In genomic region chr4:10180927-10181744, GRCh38 we compare ENCODE assay signal across 9 cellular contexts.
A peak's percentile ranks its signal among the peaks of the same experiment; 100 is the strongest.
DNase-seq lines count a peak whose midpoint lies in the region; ATAC-seq and TF ChIP-seq lines count a peak whose summit lies in the region.
"Had no signal": no experiment of that assay in that cellular context is flagged by ENCODE, and none has a peak within 500 bp of the region (broad histone marks: within the 10 kb centered on the region; RNA-seq: fewer than 3 reads in every experiment).

No MANE protein-coding gene starts in this region.

- intact Hi-C loops in posterior cingulate gyrus (cut with DNase I), result no loop called here
- intact Hi-C loops in uterus (cut with DNase I; ENCODE audit: low total_unique reads), result no loop called here

- no peaks in the 10 kb centered on the region for H3K36me3 ChIP-seq in uterus

- DNase-seq in activated T-cell treated with anti-CD3 and anti-CD28 coated beads for 24 hours (ENCODE audit: low read depth) (peak; percentile 10), activated T-cell treated with anti-CD3 and anti-CD28 coated beads for 4 hours (no peak), NCI-H2029 (lab: John Stamatoyannopoulos, UW) (peak; percentile 86), posterior cingulate gyrus (no peak), uterus (no peak), NCI-H1694 (lab: John Stamatoyannopoulos, UW) (no peak)
- no peak for DNase-seq in effector memory CD8-positive, alpha-beta T cell

- TF ChIP-seq POLR2A in uterus (IDR thresholded peaks at IDR 0.05), result no peak

- no peaks in the 10 kb centered on the region for H3K4me1 ChIP-seq in uterus

- H3K4me1 Mint-ChIP-seq in effector memory CD8-positive, alpha-beta T cell (ENCODE audit: low read depth in 2 of 2), result peaks cover 11 to 19% of the 10 kb centered on the region in 2 donors

- H3K27ac ChIP-seq in uterus, result no peak overlapping the region

- no peak for TF ChIP-seq CTCF in uterus (IDR thresholded peaks at IDR 0.05)

- peak overlapping the region in 1 of 2 donors; percentile 6 for H3K27ac Mint-ChIP-seq in effector memory CD8-positive, alpha-beta T cell

- no peaks in the 10 kb centered on the region for H3K36me3 Mint-ChIP-seq in effector memory CD8-positive, alpha-beta T cell (ENCODE audit: insufficient read depth)
- H3K36me3 Mint-ChIP-seq: CD4-positive, alpha-beta memory T cell had no signal

- peaks cover 0 to 8% of the 10 kb centered on the region in 2 donors for H3K9me3 Mint-ChIP-seq in effector memory CD8-positive, alpha-beta T cell

- H3K4me3 Mint-ChIP-seq in effector memory CD8-positive, alpha-beta T cell, result no peak overlapping the region

- H3K27me3 ChIP-seq in uterus, result no peaks in the 10 kb centered on the region

- peaks cover 0 to 5% of the 10 kb centered on the region in 2 donors for H3K27me3 Mint-ChIP-seq in effector memory CD8-positive, alpha-beta T cell
- H3K27me3 Mint-ChIP-seq: CD4-positive, alpha-beta memory T cell had no signal

- peak; percentile 97 for ATAC-seq in HG02678 (IDR thresholded peaks at IDR 0.05; ENCODE audit: unreplicated experiment)
- ATAC-seq in effector memory CD8-positive, alpha-beta T cell (replicated peaks), result peak; percentile 61

- H3K9me3 ChIP-seq in uterus, result no peaks in the 10 kb centered on the region

- H3K4me3 ChIP-seq in uterus, result no peak overlapping the region

Comparison
In these comparisons a context has a peak if more than half of its experiments do, and no peak if none do; other contexts are left out.
1. DNase-seq: peak in activated T-cell treated with anti-CD3 and anti-CD28 coated beads for 24 hours (single experiment) and NCI-H2029 (single experiment); none in activated T-cell treated with anti-CD3 and anti-CD28 coated beads for 4 hours (single experiment), effector memory CD8-positive, alpha-beta T cell (0 of 3), posterior cingulate gyrus (0 of 10), uterus (0 of 2) and NCI-H1694 (single experiment).